ENCODE assay signal across 1 cellular context in genomic region chr5:95709967-95710650, GRCh38.
TF ChIP-seq lines count a peak whose summit lies in the region.

No MANE protein-coding gene starts in this region.

TF ChIP-seq in K562, 482 proteins besides CTCF, POLR2A, EP300 and RAD21 (continued from another document and continues in another):
- TF ChIP-seq ZBTB9 (CRISPR knock-in tag; IDR thresholded peaks at IDR 0.05) (0 out of 2 replicates have a peak, but pooled peaks have one; percentile 29), RBBP5 (IDR thresholded peaks at IDR 0.05; ENCODE audit: borderline replicate concordance, insufficient read depth, low read length, poor library complexity, severe bottlenecking) (peak; percentile 46), ZNF3 (CRISPR knock-in tag; IDR thresholded peaks at IDR 0.05) (no peak), BCLAF1 (IDR thresholded peaks at IDR 0.05; ENCODE audit: borderline replicate concordance in 1 of 2, control insufficient read depth in 1 of 2, low read depth in 2 of 2, low read length in 1 of 2) (0 out of 4 replicates have a peak, but pooled peaks of 1 of the 2 experiments have one; percentile 64), CHD1 (IDR thresholded peaks at IDR 0.05; ENCODE audit: low read length) (peak; percentile 38), ZNF324 (CRISPR knock-in tag; IDR thresholded peaks at IDR 0.05) (0 out of 2 replicates have a peak, but pooled peaks have one; percentile 15), RBFOX2 (IDR thresholded peaks at IDR 0.05; ENCODE audit: low read depth, low read length) (no peak), CREB3L1 (IDR thresholded peaks at IDR 0.05; ENCODE audit: borderline replicate concordance, low read depth) (no peak), SMAD1 (IDR thresholded peaks at IDR 0.05; ENCODE audit: low read depth, low read length, partially characterized antibody) (no peak), ZNF143 (CRISPR knock-in tag; IDR thresholded peaks at IDR 0.05) (no peak), DMBX1 (CRISPR knock-in tag; IDR thresholded peaks at IDR 0.05; ENCODE audit: borderline replicate concordance) (peak; percentile 52; the same call in 1 of the 2 replicates), TAF1 (IDR thresholded peaks at IDR 0.05; ENCODE audit: control insufficient read depth, extremely low read depth, insufficient read depth, low read length, severe bottlenecking) (peak; percentile 28), E4F1 (CRISPR knock-in tag; IDR thresholded peaks at IDR 0.05; ENCODE audit: borderline replicate concordance) (no peak), KHSRP (IDR thresholded peaks at IDR 0.05) (no peak), NR2C1 (IDR thresholded peaks at IDR 0.05) (no peak), NR2C1 (tag; IDR thresholded peaks at IDR 0.05) (peak; percentile 46; the same call in 1 of the 2 replicates), ZEB2 (IDR thresholded peaks at IDR 0.05) (peak; percentile 51; the same call in 1 of the 2 replicates), MLLT1 (IDR thresholded peaks at IDR 0.05) (peak; percentile 48 to 91; a peak in 2 of 4 replicates), KAT7 (CRISPR knock-in tag; IDR thresholded peaks at IDR 0.05; ENCODE audit: borderline replicate concordance) (peak; percentile 79; the same call in 1 of the 2 replicates), HNRNPH1 (optimal IDR thresholded peaks at IDR 0.05; ENCODE audit: low read depth, low read length) (no peak), MAFG (tag; conservative IDR thresholded peaks at IDR 0.05) (peak; percentile 50; the same call in 1 of the 2 replicates), C11orf30 (IDR thresholded peaks at IDR 0.05; ENCODE audit: low read depth) (peak; percentile 50; the same call in 1 of the 2 replicates), CREB1 (IDR thresholded peaks at IDR 0.05) (peak; percentile 44; the same call in 1 of the 2 replicates), CREB1 (CRISPR knock-in tag; IDR thresholded peaks at IDR 0.05) (no peak), ID3 (CRISPR knock-in tag; IDR thresholded peaks at IDR 0.05) (no peak), ID3 (tag; IDR thresholded peaks at IDR 0.05) (no peak), GATAD2B (IDR thresholded peaks at IDR 0.05; ENCODE audit: borderline replicate concordance) (peak; percentile 75; the same call in 1 of the 2 replicates), TCF15 (CRISPR knock-in tag; IDR thresholded peaks at IDR 0.05) (no peak), USF1 (CRISPR knock-in tag; IDR thresholded peaks at IDR 0.05) (peak; percentile 26), HDAC3 (IDR thresholded peaks at IDR 0.05; ENCODE audit: borderline replicate concordance, partially characterized antibody) (peak; percentile 61), MAFF (IDR thresholded peaks at IDR 0.05; ENCODE audit: low read length) (peak; percentile 15; the same call in 1 of the 2 replicates), NEUROD1 (IDR thresholded peaks at IDR 0.05; ENCODE audit: borderline replicate concordance, low read depth, low read length, partially characterized antibody) (peak; percentile 82), ZNF24 (IDR thresholded peaks at IDR 0.05) (no peak; the same call in 1 of the 2 replicates), KLF16 (IDR thresholded peaks at IDR 0.05) (0 out of 2 replicates have a peak, but pooled peaks have one; percentile 6), CGGBP1 (CRISPR knock-in tag; IDR thresholded peaks at IDR 0.05) (no peak), YY1 (IDR thresholded peaks at IDR 0.05; ENCODE audit: borderline replicate concordance in 1 of 3, control insufficient read depth in 1 of 3, extremely low read depth in 1 of 3, insufficient read depth in 3 of 3, insufficient read length in 1 of 3, insufficient replicate concordance in 2 of 3, low read depth in 1 of 3, low read length in 2 of 3) (peak in 1 of 3 experiments; percentile 21), ZFP36 (IDR thresholded peaks at IDR 0.05; ENCODE audit: low read depth, low read length, partially characterized antibody) (peak; percentile 43), EHMT2 (IDR thresholded peaks at IDR 0.05) (peak; percentile 58; the same call in 1 of the 2 replicates), RCOR1 (IDR thresholded peaks at IDR 0.05; ENCODE audit: borderline replicate concordance in 1 of 2, low read depth in 2 of 2, low read length in 2 of 2) (peak in 1 of 2 experiments; percentile 78; a peak in 2 of 4 replicates), FOSL1 (tag; conservative IDR thresholded peaks at IDR 0.05) (no peak), NFATC3 (IDR thresholded peaks at IDR 0.05) (no peak), FOXJ2 (tag; IDR thresholded peaks at IDR 0.05) (peak; percentile 89), TBL1XR1 (IDR thresholded peaks at IDR 0.05; ENCODE audit: low read length in 2 of 2) (peak; percentile 49 to 64; a peak in 2 of 4 replicates), NCOA1 (IDR thresholded peaks at IDR 0.05; ENCODE audit: low read depth) (no peak), NFIC (IDR thresholded peaks at IDR 0.05) (peak; percentile 67), RNF2 (IDR thresholded peaks at IDR 0.05) (peak; percentile 71; the same call in 1 of the 2 replicates), SIN3B (IDR thresholded peaks at IDR 0.05; ENCODE audit: low read depth) (no peak), CHAMP1 (IDR thresholded peaks at IDR 0.05) (peak; percentile 87), HDAC1 (IDR thresholded peaks at IDR 0.05) (peak; percentile 38 to 53; a peak in 2 of 4 replicates)
